ENCODE assay signal across 1 cellular context in genomic region chr19:49443366-49444099, GRCh38.
TF ChIP-seq lines count a peak whose summit lies in the region.

No MANE protein-coding gene starts in this region.

TF ChIP-seq in K562, 482 proteins besides CTCF, POLR2A, EP300 and RAD21 (continued from another document and continues in another):
- TF ChIP-seq RNF219 (CRISPR knock-in tag; IDR thresholded peaks at IDR 0.05), result no peak
- no peak for TF ChIP-seq FUS (optimal IDR thresholded peaks at IDR 0.05; ENCODE audit: low read depth, low read length)
- no peak; the same call in 1 of the 2 replicates for TF ChIP-seq SIN3B (IDR thresholded peaks at IDR 0.05; ENCODE audit: low read depth)
- no peak for TF ChIP-seq RBM17 (IDR thresholded peaks at IDR 0.05; ENCODE audit: borderline replicate concordance, low read depth, low read length)
- TF ChIP-seq RBM14 (IDR thresholded peaks at IDR 0.05; ENCODE audit: borderline replicate concordance, insufficient read depth, low read depth, low read length), result 0 out of 2 replicates have a peak, but pooled peaks have one; percentile 65
- peak; percentile 8 to 70; a peak in 1 of 4 replicates for TF ChIP-seq MLLT1 (IDR thresholded peaks at IDR 0.05)
- no peak for TF ChIP-seq ZSCAN32 (CRISPR knock-in tag; IDR thresholded peaks at IDR 0.05)
- no peak for TF ChIP-seq HDAC6 (IDR thresholded peaks at IDR 0.05; ENCODE audit: low read depth, low read length)
- no peak for TF ChIP-seq ZKSCAN8 (CRISPR knock-in tag; IDR thresholded peaks at IDR 0.05)
- TF ChIP-seq ZNF431 (CRISPR knock-in tag; IDR thresholded peaks at IDR 0.05), result 0 out of 2 replicates have a peak, but pooled peaks have one; percentile 54
- peak; percentile 8; the same call in 1 of the 2 replicates for TF ChIP-seq KDM2B (CRISPR knock-in tag; IDR thresholded peaks at IDR 0.05)
- peak; percentile 98 for TF ChIP-seq ETS1 (conservative IDR thresholded peaks at IDR 0.05; ENCODE audit: control insufficient read depth, low read depth, low read length)
- no peak for TF ChIP-seq ID3 (CRISPR knock-in tag; IDR thresholded peaks at IDR 0.05)
- peak; percentile 52; the same call in 1 of the 2 replicates for TF ChIP-seq ID3 (tag; IDR thresholded peaks at IDR 0.05)
- TF ChIP-seq CGGBP1 (CRISPR knock-in tag; IDR thresholded peaks at IDR 0.05), result 0 out of 2 replicates have a peak, but pooled peaks have one; percentile 16
- peak; percentile 55; the same call in 1 of the 2 replicates for TF ChIP-seq NKRF (IDR thresholded peaks at IDR 0.05; ENCODE audit: borderline replicate concordance)
- TF ChIP-seq ZKSCAN3 (CRISPR knock-in tag; IDR thresholded peaks at IDR 0.05), result no peak
- no peak for TF ChIP-seq FOXA1 (IDR thresholded peaks at IDR 0.05; ENCODE audit: borderline replicate concordance)
- TF ChIP-seq PKNOX1 (IDR thresholded peaks at IDR 0.05), result no peak
- no peak for TF ChIP-seq ELK3 (CRISPR knock-in tag; IDR thresholded peaks at IDR 0.05)
- no peak for TF ChIP-seq PCBP2 (IDR thresholded peaks at IDR 0.05; ENCODE audit: low read depth, low read length, poor library complexity, severe bottlenecking)
- TF ChIP-seq BDP1 (IDR thresholded peaks at IDR 0.05; ENCODE audit: insufficient read depth, insufficient read length), result no peak
- no peak for TF ChIP-seq ZFP1 (CRISPR knock-in tag; IDR thresholded peaks at IDR 0.05)
- peak; percentile 58 for TF ChIP-seq GABPA (tag; conservative IDR thresholded peaks at IDR 0.05; ENCODE audit: low read depth)
- peak; percentile 71; the same call in 1 of the 2 replicates for TF ChIP-seq MTA3 (IDR thresholded peaks at IDR 0.05; ENCODE audit: borderline replicate concordance)
- TF ChIP-seq NFYB (IDR thresholded peaks at IDR 0.05; ENCODE audit: extremely low read depth, insufficient read length), result no peak
- TF ChIP-seq CBX2 (IDR thresholded peaks at IDR 0.05; ENCODE audit: insufficient read depth, low read length, poor library complexity, severe bottlenecking), result no peak
- no peak for TF ChIP-seq KAT7 (CRISPR knock-in tag; IDR thresholded peaks at IDR 0.05; ENCODE audit: borderline replicate concordance)
- TF ChIP-seq HNRNPL (IDR thresholded peaks at IDR 0.05; ENCODE audit: low read depth, low read length), result 0 out of 2 replicates have a peak, but pooled peaks have one; percentile 27
- 0 out of 2 replicates have a peak, but pooled peaks have one; percentile 29 for TF ChIP-seq SOX6 (IDR thresholded peaks at IDR 0.05)
- TF ChIP-seq ZFP30 (CRISPR knock-in tag; IDR thresholded peaks at IDR 0.05; ENCODE audit: borderline replicate concordance), result no peak
- TF ChIP-seq SNAPC5 (CRISPR knock-in tag; IDR thresholded peaks at IDR 0.05), result no peak
- no peak for TF ChIP-seq ZNF518B (CRISPR knock-in tag; IDR thresholded peaks at IDR 0.05)
- peak; percentile 70 for TF ChIP-seq NR2C1 (IDR thresholded peaks at IDR 0.05)
- TF ChIP-seq NR2C1 (tag; IDR thresholded peaks at IDR 0.05), result peak; percentile 83
- TF ChIP-seq CBX3 (IDR thresholded peaks at IDR 0.05; ENCODE audit: borderline replicate concordance in 1 of 2, low read length in 2 of 2), result peak in 1 of 2 experiments; percentile 3; a peak in 1 of 3 replicates
- no peak for TF ChIP-seq ZNF780A (CRISPR knock-in tag; IDR thresholded peaks at IDR 0.05)
- TF ChIP-seq ZBTB7A (IDR thresholded peaks at IDR 0.05; ENCODE audit: borderline replicate concordance, control insufficient read depth, low read depth, low read length), result peak; percentile 99
- TF ChIP-seq ZNF740 (CRISPR knock-in tag; IDR thresholded peaks at IDR 0.05), result no peak; the same call in 1 of the 2 replicates
- TF ChIP-seq ZNF740 (tag; IDR thresholded peaks at IDR 0.05), result no peak
- TF ChIP-seq EZH2 (IDR thresholded peaks at IDR 0.05; ENCODE audit: borderline replicate concordance, low read depth, low read length), result no peak
- TF ChIP-seq TBL1XR1 (IDR thresholded peaks at IDR 0.05; ENCODE audit: low read length in 2 of 2), result peak in 1 of 2 experiments; percentile 22; a peak in 1 of 4 replicates
- TF ChIP-seq RAD51 (IDR thresholded peaks at IDR 0.05; ENCODE audit: borderline replicate concordance, low read depth), result no peak
- peak; percentile 80 for TF ChIP-seq SMC3 (conservative IDR thresholded peaks at IDR 0.05; ENCODE audit: insufficient read depth, low read depth, low read length)
- peak; percentile 86 to 95 for TF ChIP-seq MAZ (CRISPR knock-in tag; conservative IDR thresholded peaks at IDR 0.05 in 1 of 2, IDR thresholded peaks at IDR 0.05 in 1 of 2)
- no peak for TF ChIP-seq CREB5 (CRISPR knock-in tag; IDR thresholded peaks at IDR 0.05)
- TF ChIP-seq TARDBP (IDR thresholded peaks at IDR 0.05), result peak; percentile 83
- peak; percentile 62; the same call in 1 of the 2 replicates for TF ChIP-seq NR1H2 (CRISPR knock-in tag; IDR thresholded peaks at IDR 0.05)
- peak; percentile 94 for TF ChIP-seq XRCC5 (IDR thresholded peaks at IDR 0.05; ENCODE audit: low read depth, low read length)
- TF ChIP-seq ZNF174 (CRISPR knock-in tag; IDR thresholded peaks at IDR 0.05), result no peak
